In genomic region chr1:8025671-8026144, GRCh38 we compare ENCODE assay signal across 8 cellular contexts. TPM values are rescaled to one million over a fixed set of nuclear protein-coding genes. Genes with fewer than 3 reads are reported as not detected.
DNase-seq lines count a peak whose midpoint lies in the region; ATAC-seq, FAIRE-seq and TF ChIP-seq lines count a peak whose summit lies in the region.

No MANE protein-coding gene starts in this region.

- TF ChIP-seq POLR2A in endothelial cell of umbilical vein (IDR thresholded peaks at IDR 0.05; ENCODE audit: low read depth, low read length), result no peak

- H3K36me3 ChIP-seq in MG63, result peaks cover 40% of the 10 kb centered on the region
- H3K36me3 ChIP-seq in endothelial cell of umbilical vein (ENCODE audit: control insufficient read depth in 2 of 2, extremely low read depth in 1 of 2, insufficient read depth in 2 of 2, low read length in 2 of 2), result no peaks in the 10 kb centered on the region
- H3K36me3 ChIP-seq in osteoblast (ENCODE audit: insufficient read depth, low read length), result no peaks in the 10 kb centered on the region

- TF ChIP-seq CTCF in AG09309 (IDR thresholded peaks at IDR 0.05; ENCODE audit: control insufficient read depth, insufficient read depth, low read depth, low read length, missing control alignments) (no peak), endothelial cell of umbilical vein (IDR thresholded peaks at IDR 0.05; ENCODE audit: extremely low read depth in 1 of 2, insufficient read depth in 1 of 2, low read depth in 1 of 2, low read length in 2 of 2) (no peak), osteoblast (IDR thresholded peaks at IDR 0.05; ENCODE audit: extremely low read depth, low read depth, low read length) (no peak)

- H3K9me3 ChIP-seq in MG63 (no peaks in the 10 kb centered on the region), endothelial cell of umbilical vein (replicated peaks; ENCODE audit: control insufficient read depth, insufficient read depth, low read length) (no peaks in the 10 kb centered on the region), osteoblast (ENCODE audit: low read depth, low read length) (no peaks in the 10 kb centered on the region)

- peak overlapping the region; percentile 91 for H3K9ac ChIP-seq in endothelial cell of umbilical vein (replicated peaks; ENCODE audit: extremely low read depth, insufficient read depth, low read length)

- BruUV-seq in endothelial cell of umbilical vein (replicated peaks; lab: Mats Ljungman, UMichigan), result no TSS peak

- no peaks in the 10 kb centered on the region for H4K20me1 ChIP-seq in endothelial cell of umbilical vein (replicated peaks; ENCODE audit: control insufficient read depth, extremely low read depth, insufficient read depth, low read length)
- H4K20me1 ChIP-seq in osteoblast (ENCODE audit: insufficient read depth, low read length), result peaks cover 38% of the 10 kb centered on the region

- POLR2A ChIA-PET in endothelial cell of umbilical vein (lab: Charles Lee), result interaction anchor here (1.9 kb wide), 1 partner anchor 10 kb away, joined by 5 read pairs; no protein-coding TSS in a partner anchor

- H3K79me2 ChIP-seq in endothelial cell of umbilical vein (ENCODE audit: control insufficient read depth, insufficient read depth, low read length) (peaks cover 53% of the 10 kb centered on the region), osteoblast (ENCODE audit: insufficient read depth, low read length) (peaks cover 60% of the 10 kb centered on the region)

- H3K4me3 ChIP-seq in AG09309 (ENCODE audit: control insufficient read depth, low read depth, low read length) (peak overlapping the region; percentile 74), MG63 (peak overlapping the region; percentile 56), endothelial cell of umbilical vein (replicated peaks in 1 of 3; ENCODE audit: insufficient read depth in 1 of 3, low read depth in 1 of 3, low read length in 3 of 3) (peak overlapping the region; percentile 81 to 98 (median 94)), osteoblast (ENCODE audit: insufficient read depth, low read length) (peak overlapping the region; percentile 81)

- H2AFZ ChIP-seq in endothelial cell of umbilical vein (ENCODE audit: low read depth, low read length) (no peak overlapping the region), osteoblast (ENCODE audit: low read length) (no peak overlapping the region)

- intact Hi-C loops in endothelial cell of umbilical vein (cut with micrococcal nuclease), result loop anchor here (1.0 to 5.0 kb wide), 7 partner anchors 9 to 293 kb away; partner anchors contain the start of gene SLC45A1

- dilution Hi-C loops in endothelial cell of umbilical vein (cut with MboI; ENCODE audit: extremely low pct_ligation_motif_present, low sequenced_read_pairs), result no loop called here

- CTCF ChIA-PET in endothelial cell of umbilical vein (lab: Charles Lee), result interaction anchor here (9.7 kb wide), 1 partner anchor 289 kb away, joined by 138 read pairs; no protein-coding TSS in a partner anchor

- ATAC-seq in GM19455 (IDR thresholded peaks at IDR 0.05; ENCODE audit: unreplicated experiment), result peak; percentile 32

- H3K9me1 ChIP-seq in endothelial cell of umbilical vein (replicated peaks; ENCODE audit: control insufficient read depth, extremely low read depth, insufficient read depth, low read length), result no peaks in the 10 kb centered on the region

- H3K27me3 ChIP-seq in MG63 (no peaks in the 10 kb centered on the region), endothelial cell of umbilical vein (ENCODE audit: control insufficient read depth in 2 of 2, insufficient read depth in 2 of 2, low read length in 2 of 2) (no peaks in the 10 kb centered on the region), osteoblast (ENCODE audit: insufficient read depth, low read length) (no peaks in the 10 kb centered on the region)

- H3K4me2 ChIP-seq in endothelial cell of umbilical vein (ENCODE audit: insufficient read depth, low read length) (peak overlapping the region; percentile 94), osteoblast (ENCODE audit: insufficient read depth, low read length) (peak overlapping the region; percentile 76)

- no peak for DNase-seq in AG09309 (ENCODE audit: low read depth)
- no peak for DNase-seq in MG63
- no peak for DNase-seq in endothelial cell of umbilical vein (ENCODE audit: low read depth, low spot score)
- DNase-seq in osteoblast (ENCODE audit: insufficient read length, low spot score, missing footprints), result no peak
- no peak for DNase-seq in central memory CD4-positive, alpha-beta T cell
- DNase-seq in iPS-NIHi11 (ENCODE audit: low spot score), result no peak
- no peak for DNase-seq in NCI-H1417 (lab: John Stamatoyannopoulos, UW)

- peaks cover 63% of the 10 kb centered on the region for H3K4me1 ChIP-seq in endothelial cell of umbilical vein (ENCODE audit: control insufficient read depth, extremely low read depth, insufficient read depth, low read length)
- peaks cover 58% of the 10 kb centered on the region for H3K4me1 ChIP-seq in osteoblast (ENCODE audit: insufficient read depth, low read length)

- FAIRE-seq in endothelial cell of umbilical vein (lab: Jason Lieb, UNC), result no peak

- H3K27ac ChIP-seq in endothelial cell of umbilical vein (ENCODE audit: insufficient read depth, low read depth, low read length) (peak overlapping the region; percentile 63), osteoblast (ENCODE audit: low read depth, low read length) (peak overlapping the region; percentile 81)

TF ChIP-seq in endothelial cell of umbilical vein, 7 proteins besides CTCF, POLR2A, EP300 and RAD21:
- TF ChIP-seq GATA2 (IDR thresholded peaks at IDR 0.05; ENCODE audit: insufficient read depth, insufficient read length, low read depth, low read length) (no peak), EZH2 (IDR thresholded peaks at IDR 0.05; ENCODE audit: borderline replicate concordance, low read depth, low read length, severe bottlenecking) (no peak), POLR2AphosphoS5 (IDR thresholded peaks at IDR 0.05; ENCODE audit: insufficient read depth, low read depth, low read length) (no peak), FOS (IDR thresholded peaks at IDR 0.05; ENCODE audit: borderline replicate concordance, insufficient read depth, low read length) (no peak), MYC (IDR thresholded peaks at IDR 0.05; ENCODE audit: low read depth, low read length) (no peak), JUN (IDR thresholded peaks at IDR 0.05; ENCODE audit: borderline replicate concordance, insufficient read depth, insufficient read length, low read depth) (no peak), MAX (IDR thresholded peaks at IDR 0.05; ENCODE audit: insufficient read depth, insufficient read length) (no peak)

RNA-seq across cellular contexts. Expression of gene ERRFI1, which starts 0.4 kb away (rescaled TPM):
- 66.9 and 104 TPM in 2 replicates for total RNA-seq in MG63 (2014; rRNA removed; shearing (Covaris generic); ENCODE audit: low replicate concordance)
- total RNA-seq in endothelial cell of umbilical vein, result 28.1 and 31.2 TPM in 2 replicates
- 28.5 and 32.0 TPM in 2 replicates for polyA plus RNA-seq in endothelial cell of umbilical vein
- 32.7 and 37.9 TPM in 2 replicates for polyA plus RNA-seq in endothelial cell of umbilical vein (2011; cell fraction: cytosol; rRNA removed)
- polyA plus RNA-seq in endothelial cell of umbilical vein (2011; cell fraction: nucleus; rRNA removed), result 77.0 and 97.1 TPM in 2 replicates
- 37.1 and 37.2 TPM in 2 replicates for polyA plus RNA-seq in endothelial cell of umbilical vein (2012)
- 21.9 and 24.0 TPM in 2 replicates for polyA minus RNA-seq in endothelial cell of umbilical vein
- polyA minus RNA-seq in endothelial cell of umbilical vein (2011; cell fraction: cytosol; rRNA and poly(A)+ RNA removed), result 6.7 TPM
- polyA minus RNA-seq in endothelial cell of umbilical vein (2011; cell fraction: nucleus; rRNA and poly(A)+ RNA removed), result 41.6 and 74.4 TPM in 2 replicates
- 60.4 and 69.5 TPM in 2 replicates for total RNA-seq in osteoblast
